In genomic region chr17:67531291-67531690, GRCh38 we compare ENCODE assay signal across 8 cellular contexts.
DNase-seq lines count a peak whose midpoint lies in the region; ATAC-seq, FAIRE-seq and TF ChIP-seq lines count a peak whose summit lies in the region.
"Had no signal": no experiment of that assay in that cellular context is flagged by ENCODE, and none has a peak within 500 bp of the region (broad histone marks: within the 10 kb centered on the region; RNA-seq: fewer than 3 reads in every experiment).

No MANE protein-coding gene starts in this region.

- H3K9me2 ChIP-seq in Karpas-422 (replicated peaks; ENCODE audit: insufficient read depth, low read length): no peaks in the 10 kb centered on the region

- ATAC-seq in GM19043 (IDR thresholded peaks at IDR 0.05; ENCODE audit: low read depth, unreplicated experiment) (peak; percentile 79), HG02973 (IDR thresholded peaks at IDR 0.05; ENCODE audit: unreplicated experiment) (peak; percentile 85), K562 (no peak)

- in situ Hi-C loops in K562 (cut with MboI): no loop called here

- H3K4me3 ChIP-seq in K562 (no peak overlapping the region), Karpas-422 (ENCODE audit: low read length) (no peak overlapping the region)

- BruUV-seq in K562 (replicated peaks; lab: Mats Ljungman, UMichigan): no TSS peak

- TF ChIP-seq EP300 in K562 (IDR thresholded peaks at IDR 0.05; ENCODE audit: low read length): no peak

- no peak overlapping the region for H3K9ac ChIP-seq in K562 (ENCODE audit: insufficient read depth in 1 of 2, low read depth in 2 of 2, low read length in 2 of 2)
- no peak overlapping the region for H3K9ac ChIP-seq in Karpas-422 (ENCODE audit: low read length)

- H2AFZ ChIP-seq in K562 (ENCODE audit: low read depth, low read length) (no peak overlapping the region), Karpas-422 (ENCODE audit: low read length) (no peak overlapping the region)

- no peaks in the 10 kb centered on the region for H3K36me3 ChIP-seq in K562 (ENCODE audit: control insufficient read depth, insufficient read depth, low read length)
- no peaks in the 10 kb centered on the region for H3K36me3 ChIP-seq in Karpas-422 (ENCODE audit: insufficient read depth, low read length)

- no peak for FAIRE-seq in K562 (lab: Jason Lieb, UNC)

- CTCF ChIA-PET in K562 (lab: Yijun Ruan, JAX; ENCODE audit: low intra/inter-chr PET ratio): no interaction called here

- H3K4me1 ChIP-seq in K562 (replicated peaks in 1 of 2; ENCODE audit: control insufficient read depth in 2 of 2, insufficient read depth in 2 of 2, low read length in 2 of 2) (peaks cover 0 to 4% of the 10 kb centered on the region in 2 experiments; a peak in 1 of 5 replicates), Karpas-422 (ENCODE audit: low read length) (peaks cover 4% of the 10 kb centered on the region; the same call in 1 of the 2 replicates)

- under 1% methylated on average over 12 of the region's 12 CpGs for WGBS in K562 (ENCODE audit: insufficient coverage, low coverage, missing lambda C conversion rate)

- H4K20me1 ChIP-seq in K562 (replicated peaks; ENCODE audit: control insufficient read depth, insufficient read depth, low read length) (peaks cover 6% of the 10 kb centered on the region; the same call in 1 of the 2 replicates), Karpas-422 (ENCODE audit: insufficient read depth, low read depth, low read length) (no peaks in the 10 kb centered on the region)

- TF ChIP-seq POLR2A in K562 (conservative IDR thresholded peaks at IDR 0.05): no peak

- peaks cover 38 to 53% of the 10 kb centered on the region in 2 experiments for H3K27me3 ChIP-seq in K562 (ENCODE audit: control insufficient read depth in 2 of 2, insufficient read depth in 2 of 2, low read length in 2 of 2)
- H3K27me3 ChIP-seq in Karpas-422 (ENCODE audit: low read length): no peaks in the 10 kb centered on the region

- no peaks in the 10 kb centered on the region for H3K9me1 ChIP-seq in K562 (ENCODE audit: control insufficient read depth, insufficient read depth, low read length)

- H3K9me3 ChIP-seq in K562 (replicated peaks; ENCODE audit: control insufficient read depth, insufficient read depth, low read depth, low read length): no peaks in the 10 kb centered on the region
- H3K9me3 ChIP-seq in Karpas-422 (ENCODE audit: low read length): no peaks in the 10 kb centered on the region

- intact Hi-C loops in K562 (cut with micrococcal nuclease): no loop called here
- intact Hi-C loops in posterior cingulate gyrus (cut with DNase I): no loop called here

- H3K4me2 ChIP-seq in K562 (ENCODE audit: insufficient read depth, low read length) (no peak overlapping the region), Karpas-422 (ENCODE audit: low read depth, low read length, poor library complexity, severe bottlenecking) (no peak overlapping the region)

- H3K79me2 ChIP-seq in K562 (ENCODE audit: control insufficient read depth, insufficient read depth, low read length) (no peaks in the 10 kb centered on the region), Karpas-422 (ENCODE audit: low read length) (no peaks in the 10 kb centered on the region)

- POLR2A ChIA-PET in K562 (lab: Yijun Ruan, JAX): no interaction called here

- no peak overlapping the region for H3K27ac ChIP-seq in K562 (ENCODE audit: extremely low read depth, low read depth, low read length)
- H3K27ac ChIP-seq in Karpas-422 (ENCODE audit: low read length): no peak overlapping the region

- TF ChIP-seq CTCF in K562 (IDR thresholded peaks at IDR 0.05 in 2 of 3, conservative IDR thresholded peaks at IDR 0.05 in 1 of 3; ENCODE audit: insufficient read depth in 2 of 3, low read depth in 1 of 3, low read length in 3 of 3): no peak

- DNase-seq in K562 (ENCODE audit: extremely low read depth in 1 of 4, low spot score in 3 of 4): no peak
- peak in 9 of 10 donors; percentile 26 to 92 (median 52) for DNase-seq in posterior cingulate gyrus
- no peak for DNase-seq in 8988T
- no peak for DNase-seq in Karpas-422
- no peak for DNase-seq in HT-29 (ENCODE audit: low spot score)
- DNase-seq: HFFc6 had no signal

- TF ChIP-seq RAD21 in K562 (CRISPR knock-in tag; conservative IDR thresholded peaks at IDR 0.05 in 1 of 2, IDR thresholded peaks at IDR 0.05 in 1 of 2): no peak

TF ChIP-seq in K562, 482 proteins besides CTCF, POLR2A, EP300 and RAD21:
- TF ChIP-seq MYBL2 (IDR thresholded peaks at IDR 0.05; ENCODE audit: low read depth) (no peak), MYBL2 (CRISPR knock-in tag; IDR thresholded peaks at IDR 0.05; ENCODE audit: borderline replicate concordance) (no peak), POLR2G (IDR thresholded peaks at IDR 0.05; ENCODE audit: low read depth, low read length) (no peak), RFX1 (IDR thresholded peaks at IDR 0.05) (peak; percentile 46), PRPF4 (IDR thresholded peaks at IDR 0.05; ENCODE audit: insufficient read depth, low read depth, low read length, poor library complexity, severe bottlenecking) (no peak), PHF21A (IDR thresholded peaks at IDR 0.05; ENCODE audit: borderline replicate concordance, low read depth) (no peak), TEAD2 (tag; IDR thresholded peaks at IDR 0.05) (no peak)

Comparison
In these comparisons a context has a peak if more than half of its experiments do, and no peak if none do; other contexts are left out.
1. DNase-seq: peak in posterior cingulate gyrus (9 of 10); none in K562 (0 of 4), 8988T (single experiment), Karpas-422 (single experiment) and HT-29 (single experiment).